21 cellular contexts compared by ENCODE assay signal in the genomic region with DNA sequence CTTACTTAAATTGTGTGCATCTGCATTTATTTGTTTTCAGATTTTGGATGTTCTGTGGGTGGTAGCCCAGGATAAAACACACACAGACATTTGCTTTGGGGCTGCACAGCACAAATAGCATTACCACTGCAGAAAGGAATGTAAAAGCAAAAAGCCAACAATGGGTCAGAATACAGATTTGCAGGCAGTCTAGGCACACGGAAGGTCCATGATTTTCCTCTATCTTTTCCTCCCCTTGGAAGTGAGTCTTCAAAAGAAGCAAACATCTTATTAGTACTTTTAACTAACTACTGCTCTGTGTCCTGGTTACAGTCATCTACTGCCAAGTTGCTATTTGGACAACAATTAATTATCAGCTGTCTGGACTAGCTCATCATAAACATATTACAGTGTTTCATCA.
A peak's percentile ranks its signal among the peaks of the same experiment; 100 is the strongest.
DNase-seq lines count a peak whose midpoint lies in the region; ATAC-seq, FAIRE-seq and TF ChIP-seq lines count a peak whose summit lies in the region.
"Had no signal": no experiment of that assay in that cellular context is flagged by ENCODE, and none has a peak within 500 bp of the region (broad histone marks: within the 10 kb centered on the region; RNA-seq: fewer than 3 reads in every experiment).

No MANE protein-coding gene starts in this region.

- H3K79me1 ChIP-seq in mesendoderm (ENCODE audit: low read length) (no peaks in the 10 kb centered on the region), H9 (ENCODE audit: insufficient read depth, low read depth, low read length, poor library complexity, severe bottlenecking) (no peaks in the 10 kb centered on the region)

- H3K9ac ChIP-seq in endothelial cell of umbilical vein (replicated peaks; ENCODE audit: extremely low read depth, insufficient read depth, low read length) (no peak overlapping the region), mesendoderm (ENCODE audit: low read length) (no peak overlapping the region), H9 (ENCODE audit: extremely low read depth, insufficient read length, low read length) (no peak overlapping the region)

- H3K27me3 Mint-ChIP-seq in WTC11 (ENCODE audit: low read depth) (no peaks in the 10 kb centered on the region), H9 (ENCODE audit: low read depth) (no peaks in the 10 kb centered on the region)
- no peaks in the 10 kb centered on the region for H3K27me3 Mint-ChIP-seq in T-helper 2 cell treated with Interferon-gamma antibody and Interleukin-4, amounts not matched to agents 5 μg/mL and 100 μg/mL, for 36 hours (ENCODE audit: low read depth)
- no peaks in the 10 kb centered on the region for H3K27me3 Mint-ChIP-seq in activated naive CD8-positive, alpha-beta T cell treated with anti-CD3 and anti-CD28 coated beads for 36 hours
- H3K27me3 Mint-ChIP-seq: B cell had no signal

- no TSS peak for BruUV-seq in endothelial cell of umbilical vein (replicated peaks; lab: Mats Ljungman, UMichigan)

- H4K8ac ChIP-seq in mesendoderm (ENCODE audit: low read depth, low read length), result no peak overlapping the region
- H4K8ac ChIP-seq in H9 (replicated peaks; ENCODE audit: insufficient read length, low read depth, low read length), result no peak overlapping the region

- H3K4me3 ChIP-seq in endothelial cell of umbilical vein (replicated peaks in 1 of 3; ENCODE audit: insufficient read depth in 1 of 3, low read depth in 1 of 3, low read length in 3 of 3) (no peak overlapping the region), mesendoderm (ENCODE audit: low read length) (no peak overlapping the region)
- no peak overlapping the region for H3K4me3 ChIP-seq in effector memory CD4-positive, alpha-beta T cell (ENCODE audit: insufficient read depth, low read depth, low read length, poor library complexity, severe bottlenecking)
- H3K4me3 ChIP-seq: K562, Peyer's patch had no signal

- ATAC-seq in WTC11, result peak; percentile 36
- ATAC-seq: HCT116, K562, Right ventricle myocardium inferior, SK-N-SH treated with all-trans-retinoic acid at 6 μM for 48 hours had no signal

- no peak overlapping the region for H2AFZ ChIP-seq in endothelial cell of umbilical vein (ENCODE audit: low read depth, low read length)
- no peak overlapping the region for H2AFZ ChIP-seq in H9 (ENCODE audit: low read length)

- H2BK5ac ChIP-seq in mesendoderm (ENCODE audit: low read length), result no peak overlapping the region
- H2BK5ac ChIP-seq in H9 (ENCODE audit: insufficient read length, low read length), result no peak overlapping the region

- no peak overlapping the region for H2BK12ac ChIP-seq in H9 (ENCODE audit: insufficient read length, low read depth, low read length)

- H3K23ac ChIP-seq in mesendoderm (ENCODE audit: low read length) (no peak overlapping the region), H9 (ENCODE audit: insufficient read length, low read depth, low read length) (no peak overlapping the region)

- H3K18ac ChIP-seq in mesendoderm (ENCODE audit: low read length) (no peak overlapping the region), H9 (ENCODE audit: insufficient read length, low read depth, low read length) (no peak overlapping the region)

- POLR2A ChIA-PET in WTC11 (lab: Charles Lee), result no interaction called here
- POLR2A ChIA-PET in endothelial cell of umbilical vein (lab: Charles Lee), result no interaction called here

- H3K56ac ChIP-seq in mesendoderm (ENCODE audit: low read length) (no peak overlapping the region), H9 (ENCODE audit: insufficient read length, low read depth, low read length) (no peak overlapping the region)

- H3K9me3 Mint-ChIP-seq in WTC11, result peaks cover 26% of the 10 kb centered on the region
- H3K9me3 Mint-ChIP-seq in H9, result peaks cover 7 to 17% of the 10 kb centered on the region in 2 experiments; a peak in 4 of 5 replicates
- peaks cover 5% of the 10 kb centered on the region for H3K9me3 Mint-ChIP-seq in T-helper 2 cell treated with Interferon-gamma antibody and Interleukin-4, amounts not matched to agents 5 μg/mL and 100 μg/mL, for 36 hours
- H3K9me3 Mint-ChIP-seq in activated naive CD8-positive, alpha-beta T cell treated with anti-CD3 and anti-CD28 coated beads for 36 hours, result peaks cover 6% of the 10 kb centered on the region

- peaks cover 0 to 2% of the 10 kb centered on the region in 2 experiments for H3K27me3 ChIP-seq in endothelial cell of umbilical vein (ENCODE audit: control insufficient read depth in 2 of 2, insufficient read depth in 2 of 2, low read length in 2 of 2)
- H3K27me3 ChIP-seq in mesendoderm (ENCODE audit: insufficient read depth, low read length, poor library complexity), result no peaks in the 10 kb centered on the region
- H3K27me3 ChIP-seq in H9 (ENCODE audit: insufficient read depth, low read length), result no peaks in the 10 kb centered on the region
- no peaks in the 10 kb centered on the region for H3K27me3 ChIP-seq in effector memory CD4-positive, alpha-beta T cell (replicated peaks; ENCODE audit: control insufficient read depth, insufficient read depth, low read length, poor library complexity, severe bottlenecking)
- H3K27me3 ChIP-seq: Peyer's patch had no signal

- no peak overlapping the region for H3K4me3 Mint-ChIP-seq in WTC11
- no peak overlapping the region for H3K4me3 Mint-ChIP-seq in H9
- H3K4me3 Mint-ChIP-seq in T-helper 2 cell treated with Interferon-gamma antibody and Interleukin-4, amounts not matched to agents 5 μg/mL and 100 μg/mL, for 36 hours, result no peak overlapping the region
- no peak overlapping the region for H3K4me3 Mint-ChIP-seq in activated naive CD8-positive, alpha-beta T cell treated with anti-CD3 and anti-CD28 coated beads for 36 hours
- H3K4me3 Mint-ChIP-seq: B cell had no signal

- no peaks in the 10 kb centered on the region for H3K23me2 ChIP-seq in H9 (ENCODE audit: insufficient read length, low read depth, low read length, poor library complexity, severe bottlenecking)

- no peak overlapping the region for H4K91ac ChIP-seq in H9 (ENCODE audit: insufficient read length, low read depth, low read length)

- TF ChIP-seq CTCF in WTC11 (IDR thresholded peaks at IDR 0.05) (no peak), endothelial cell of umbilical vein (IDR thresholded peaks at IDR 0.05; ENCODE audit: extremely low read depth in 1 of 2, insufficient read depth in 1 of 2, low read depth in 1 of 2, low read length in 2 of 2) (no peak), H9 (conservative IDR thresholded peaks at IDR 0.05) (no peak)

- H3K4me1 Mint-ChIP-seq in WTC11 (peaks cover 13% of the 10 kb centered on the region), H9 (peaks cover 7 to 9% of the 10 kb centered on the region in 2 experiments)
- no peaks in the 10 kb centered on the region for H3K4me1 Mint-ChIP-seq in T-helper 2 cell treated with Interferon-gamma antibody and Interleukin-4, amounts not matched to agents 5 μg/mL and 100 μg/mL, for 36 hours (ENCODE audit: low read depth)
- H3K4me1 Mint-ChIP-seq in activated naive CD8-positive, alpha-beta T cell treated with anti-CD3 and anti-CD28 coated beads for 36 hours, result no peaks in the 10 kb centered on the region
- H3K4me1 Mint-ChIP-seq: B cell had no signal

- H3K79me2 ChIP-seq in endothelial cell of umbilical vein (ENCODE audit: control insufficient read depth, insufficient read depth, low read length) (no peaks in the 10 kb centered on the region), mesendoderm (ENCODE audit: control insufficient read depth, insufficient read depth, low read length) (no peaks in the 10 kb centered on the region), H9 (ENCODE audit: insufficient read depth, low read length) (no peaks in the 10 kb centered on the region)

- no peaks in the 10 kb centered on the region for H3K9me1 ChIP-seq in endothelial cell of umbilical vein (replicated peaks; ENCODE audit: control insufficient read depth, extremely low read depth, insufficient read depth, low read length)

- no peak overlapping the region for H2BK15ac ChIP-seq in mesendoderm (replicated peaks; ENCODE audit: low read depth)
- no peak overlapping the region for H2BK15ac ChIP-seq in H9 (ENCODE audit: low read depth, low read length)

- CTCF ChIA-PET in WTC11 (lab: Charles Lee) (interaction anchor here (0.7 kb wide), 3 partner anchors 85 to 455 kb away, joined by 3 read pairs; no protein-coding TSS in a partner anchor), endothelial cell of umbilical vein (lab: Charles Lee) (interaction anchor here (0.8 to 1.6 kb wide), 3 partner anchors 10 to 531 kb away, joined by 3 to 6 read pairs (median 6); no protein-coding TSS in a partner anchor)

- peak; percentile 31 for DNase-seq in AG20443 (ENCODE audit: low spot score)
- DNase-seq in WTC11 (ENCODE audit: low spot score), result no peak
- DNase-seq in endothelial cell of umbilical vein (ENCODE audit: low read depth, low spot score), result peak; percentile 16
- DNase-seq in mesendoderm, result peak; percentile 7
- no peak for DNase-seq in H9
- DNase-seq in effector memory CD4-positive, alpha-beta T cell, result no peak
- DNase-seq in T-helper 2 cell treated with Interferon-gamma antibody and Interleukin-4, amounts not matched to agents 5 μg/mL and 100 μg/mL, for 36 hours (ENCODE audit: low spot score), result no peak
- no peak for DNase-seq in activated naive CD8-positive, alpha-beta T cell treated with anti-CD3 and anti-CD28 coated beads for 36 hours
- DNase-seq: NCI-H1105 treated with DMSO at 0.1 percent for 48 hours; NCI-H1694 treated with DMSO at 0.1 percent for 48 hours; NCI-H510A; NCI-H748 treated with DMSO at 0.1 percent for 48 hours; NK-92 treated with Interleukin-12 subunit alpha and Interleukin-12 subunit beta, amount 100 ng/mL, for 24 hours; Peyer's patch had no signal

- H3K27ac ChIP-seq in endothelial cell of umbilical vein (ENCODE audit: insufficient read depth, low read depth, low read length), result no peak overlapping the region
- H3K27ac ChIP-seq in mesendoderm (ENCODE audit: low read depth, low read length), result no peak overlapping the region
- no peak overlapping the region for H3K27ac ChIP-seq in H9 (ENCODE audit: insufficient read length, low read depth, low read length)
- H3K27ac ChIP-seq in effector memory CD4-positive, alpha-beta T cell (ENCODE audit: insufficient read depth, low read length, poor library complexity, severe bottlenecking), result no peak overlapping the region
- H3K27ac ChIP-seq: 22Rv1, Peyer's patch had no signal

- H2AK5ac ChIP-seq in mesendoderm (ENCODE audit: low read length), result no peak overlapping the region
- H2AK5ac ChIP-seq in H9 (ENCODE audit: insufficient read length, low read length), result no peak overlapping the region

- H2BK20ac ChIP-seq in H9 (ENCODE audit: low read depth, low read length, poor library complexity, severe bottlenecking), result no peak overlapping the region

- H3K4me1 ChIP-seq in endothelial cell of umbilical vein (ENCODE audit: control insufficient read depth, extremely low read depth, insufficient read depth, low read length) (no peaks in the 10 kb centered on the region), mesendoderm (ENCODE audit: control insufficient read depth, low read depth, low read length) (no peaks in the 10 kb centered on the region), H9 (ENCODE audit: insufficient read depth, low read length) (peaks cover 3% of the 10 kb centered on the region; the same call in 1 of the 2 replicates)
- no peaks in the 10 kb centered on the region for H3K4me1 ChIP-seq in effector memory CD4-positive, alpha-beta T cell (ENCODE audit: control insufficient read depth, insufficient read depth, low read length, poor library complexity, severe bottlenecking)
- H3K4me1 ChIP-seq: Peyer's patch had no signal

- no peaks in the 10 kb centered on the region for H3K9me3 ChIP-seq in endothelial cell of umbilical vein (replicated peaks; ENCODE audit: control insufficient read depth, insufficient read depth, low read length)
- H3K9me3 ChIP-seq in H9 (ENCODE audit: control insufficient read depth, low read depth, low read length), result peaks cover under 1% of the 10 kb centered on the region
- no peaks in the 10 kb centered on the region for H3K9me3 ChIP-seq in effector memory CD4-positive, alpha-beta T cell (ENCODE audit: control insufficient read depth, low read length)
- H3K9me3 ChIP-seq: Peyer's patch had no signal

- intact Hi-C loops in endothelial cell of umbilical vein (cut with micrococcal nuclease), result no loop called here

- H3K36me3 ChIP-seq in endothelial cell of umbilical vein (ENCODE audit: control insufficient read depth in 2 of 2, extremely low read depth in 1 of 2, insufficient read depth in 2 of 2, low read length in 2 of 2) (no peaks in the 10 kb centered on the region), mesendoderm (ENCODE audit: control insufficient read depth, insufficient read depth, low read length) (no peaks in the 10 kb centered on the region)
- H3K36me3 ChIP-seq in effector memory CD4-positive, alpha-beta T cell (ENCODE audit: control insufficient read depth, insufficient read depth, low read length), result no peaks in the 10 kb centered on the region
- H3K36me3 ChIP-seq: Peyer's patch had no signal

- dilution Hi-C loops in endothelial cell of umbilical vein (cut with MboI; ENCODE audit: extremely low pct_ligation_motif_present, low sequenced_read_pairs), result no loop called here

- H3K27ac Mint-ChIP-seq in WTC11 (peak overlapping the region; percentile 63), H9 (no peak overlapping the region)
- H3K27ac Mint-ChIP-seq in T-helper 2 cell treated with Interferon-gamma antibody and Interleukin-4, amounts not matched to agents 5 μg/mL and 100 μg/mL, for 36 hours, result no peak overlapping the region
- H3K27ac Mint-ChIP-seq in activated naive CD8-positive, alpha-beta T cell treated with anti-CD3 and anti-CD28 coated beads for 36 hours, result no peak overlapping the region
- H3K27ac Mint-ChIP-seq: B cell had no signal

- H3K4ac ChIP-seq in mesendoderm (ENCODE audit: low read depth, low read length), result no peak overlapping the region
- H3K4ac ChIP-seq in H9 (ENCODE audit: low read depth, low read length), result no peak overlapping the region

- H2BK120ac ChIP-seq in mesendoderm (ENCODE audit: low read depth, low read length), result no peak overlapping the region
- no peak overlapping the region for H2BK120ac ChIP-seq in H9 (ENCODE audit: low read depth, low read length, poor library complexity, severe bottlenecking)

- H3T11ph ChIP-seq in H9 (ENCODE audit: low read length), result no peak overlapping the region

- no peak for FAIRE-seq in endothelial cell of umbilical vein (lab: Jason Lieb, UNC)
- FAIRE-seq: G401.6, K562 had no signal

- no peaks in the 10 kb centered on the region for H4K20me1 ChIP-seq in endothelial cell of umbilical vein (replicated peaks; ENCODE audit: control insufficient read depth, extremely low read depth, insufficient read depth, low read length)
- no peaks in the 10 kb centered on the region for H4K20me1 ChIP-seq in H9 (ENCODE audit: control insufficient read depth, insufficient read depth, insufficient read length)

- no peak overlapping the region for H3K14ac ChIP-seq in H9 (ENCODE audit: insufficient read depth, low read length)

- no peak overlapping the region for H3K4me2 ChIP-seq in endothelial cell of umbilical vein (ENCODE audit: insufficient read depth, low read length)
- H3K4me2 ChIP-seq in mesendoderm (ENCODE audit: low read length), result no peak overlapping the region
- no peak overlapping the region for H3K4me2 ChIP-seq in H9 (ENCODE audit: insufficient read depth, insufficient read length, low read length)

- no peak for TF ChIP-seq POLR2A in endothelial cell of umbilical vein (IDR thresholded peaks at IDR 0.05; ENCODE audit: low read depth, low read length)

- H3K36me3 Mint-ChIP-seq in WTC11 (peaks cover 13% of the 10 kb centered on the region), H9 (ENCODE audit: insufficient read depth in 1 of 3, low read depth in 3 of 3) (peaks cover 0 to 1% (median under 1%) of the 10 kb centered on the region in 3 experiments; a peak in 2 of 7 replicates)
- H3K36me3 Mint-ChIP-seq in T-helper 2 cell treated with Interferon-gamma antibody and Interleukin-4, amounts not matched to agents 5 μg/mL and 100 μg/mL, for 36 hours (ENCODE audit: low read depth), result no peaks in the 10 kb centered on the region
- H3K36me3 Mint-ChIP-seq in activated naive CD8-positive, alpha-beta T cell treated with anti-CD3 and anti-CD28 coated beads for 36 hours, result no peaks in the 10 kb centered on the region

- H4K5ac ChIP-seq in mesendoderm (ENCODE audit: low read length), result no peak overlapping the region
- H4K5ac ChIP-seq in H9 (ENCODE audit: insufficient read length, low read depth, low read length), result no peak overlapping the region

- WGBS in mesendoderm (ENCODE audit: extremely low coverage, insufficient coverage, low lambda C conversion rate), result no CpG with 5 or more reads among the region's 1 CpG
- WGBS in H9 (ENCODE audit: extremely low coverage, insufficient read length, low lambda C conversion rate), result no CpG with 5 or more reads among the region's 1 CpG

Comparison
In these comparisons a context has a peak if more than half of its experiments do, and no peak if none do; other contexts are left out.
1. DNase-seq: peak in AG20443 (single experiment), endothelial cell of umbilical vein (single experiment) and mesendoderm (single experiment); none in WTC11 (single experiment), H9 (single experiment), effector memory CD4-positive, alpha-beta T cell (0 of 3), T-helper 2 cell treated with Interferon-gamma antibody and Interleukin-4, amounts not matched to agents 5 μg/mL and 100 μg/mL, for 36 hours (single experiment) and activated naive CD8-positive, alpha-beta T cell treated with anti-CD3 and anti-CD28 coated beads for 36 hours (single experiment).